26 cellular contexts compared by ENCODE assay signal in the genomic region with DNA sequence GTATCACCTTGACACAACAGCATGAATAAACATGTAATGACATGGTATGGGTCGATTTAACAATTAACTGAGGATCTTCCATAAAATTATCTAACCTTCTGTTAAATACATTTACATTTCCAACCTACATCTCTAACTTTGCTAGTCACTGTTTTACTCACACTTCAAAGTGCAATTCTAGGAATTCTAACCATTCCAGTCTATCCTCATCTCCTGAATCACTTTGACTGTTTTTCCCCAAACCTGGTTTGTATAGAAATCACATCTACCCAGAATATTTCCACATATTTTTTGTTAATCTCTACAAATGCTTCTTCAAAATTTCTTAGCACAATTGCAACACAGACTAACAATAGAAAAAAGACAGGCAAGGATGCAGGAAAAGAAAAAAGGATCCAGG. TPM values are rescaled to one million over a fixed set of nuclear protein-coding genes. Genes with fewer than 3 reads are reported as not detected.
DNase-seq lines count a peak whose midpoint lies in the region; ATAC-seq, FAIRE-seq and TF ChIP-seq lines count a peak whose summit lies in the region.
"Had no signal": no experiment of that assay in that cellular context is flagged by ENCODE, and none has a peak within 500 bp of the region (broad histone marks: within the 10 kb centered on the region; RNA-seq: fewer than 3 reads in every experiment).

No MANE protein-coding gene starts in this region.

- H3K27me3 Mint-ChIP-seq in activated naive CD8-positive, alpha-beta T cell, result no peaks in the 10 kb centered on the region
- H3K27me3 Mint-ChIP-seq in activated naive CD8-positive, alpha-beta T cell treated with anti-CD3 and anti-CD28 coated beads for 36 hours, result no peaks in the 10 kb centered on the region
- no peaks in the 10 kb centered on the region for H3K27me3 Mint-ChIP-seq in progenitor cell of endocrine pancreas
- H3K27me3 Mint-ChIP-seq: activated CD4-positive, alpha-beta T cell treated with anti-CD3 and anti-CD28 coated beads, Interleukin-2, amount 10 ng/mL, durations not matched to agents 7 days and 5 days had no signal

- H3K9me3 ChIP-seq in esophagus squamous epithelium, result no peaks in the 10 kb centered on the region
- H3K9me3 ChIP-seq: psoas muscle, upper lobe of left lung had no signal

- H3K36me3 ChIP-seq in esophagus squamous epithelium, result no peaks in the 10 kb centered on the region
- H3K36me3 ChIP-seq: upper lobe of left lung had no signal

- intact Hi-C loops in esophagus squamous epithelium (cut with DNase I), result no loop called here

- TF ChIP-seq CTCF in esophagus squamous epithelium (IDR thresholded peaks at IDR 0.05) (no peak), progenitor cell of endocrine pancreas (IDR thresholded peaks at IDR 0.05; ENCODE audit: unreplicated experiment) (no peak)

- ATAC-seq in stimulated activated effector memory CD8-positive, alpha-beta T cell treated with anti-CD3 and anti-CD28 coated beads, Interleukin-12 subunit alpha, Interleukin-12 subunit beta, amount 100 ng/mL, for 72 hours, result no peak
- ATAC-seq in HG03108 (IDR thresholded peaks at IDR 0.05; ENCODE audit: unreplicated experiment) (no peak), GM19324 (IDR thresholded peaks at IDR 0.05; ENCODE audit: low FRiP score, unreplicated experiment) (no peak)
- ATAC-seq: psoas muscle had no signal

- H3K36me3 Mint-ChIP-seq in activated naive CD8-positive, alpha-beta T cell, result peaks cover 10% of the 10 kb centered on the region
- peaks cover 10% of the 10 kb centered on the region for H3K36me3 Mint-ChIP-seq in activated naive CD8-positive, alpha-beta T cell treated with anti-CD3 and anti-CD28 coated beads for 36 hours
- peaks cover 35% of the 10 kb centered on the region for H3K36me3 Mint-ChIP-seq in stimulated activated effector memory CD8-positive, alpha-beta T cell treated with anti-CD3 and anti-CD28 coated beads, Interleukin-12 subunit alpha, Interleukin-12 subunit beta, amount 100 ng/mL, for 72 hours
- H3K36me3 Mint-ChIP-seq in progenitor cell of endocrine pancreas (ENCODE audit: insufficient read depth), result peaks cover 7% of the 10 kb centered on the region

- peaks cover 62% of the 10 kb centered on the region for H3K4me1 Mint-ChIP-seq in activated naive CD8-positive, alpha-beta T cell (ENCODE audit: low read depth)
- peaks cover 57% of the 10 kb centered on the region for H3K4me1 Mint-ChIP-seq in activated naive CD8-positive, alpha-beta T cell treated with anti-CD3 and anti-CD28 coated beads for 36 hours
- H3K4me1 Mint-ChIP-seq in stimulated activated effector memory CD8-positive, alpha-beta T cell treated with anti-CD3 and anti-CD28 coated beads, Interleukin-12 subunit alpha, Interleukin-12 subunit beta, amount 100 ng/mL, for 72 hours, result peaks cover 62% of the 10 kb centered on the region
- peaks cover 28% of the 10 kb centered on the region for H3K4me1 Mint-ChIP-seq in progenitor cell of endocrine pancreas (ENCODE audit: low read depth)

- no peak for DNase-seq in activated naive CD8-positive, alpha-beta T cell treated with anti-CD3 and anti-CD28 coated beads for 36 hours
- DNase-seq in RCC 7860 (ENCODE audit: low spot score) (no peak), esophagus squamous epithelium (lab: John Stamatoyannopoulos, UW) (no peak), progenitor cell of endocrine pancreas (ENCODE audit: low spot score, unreplicated experiment) (no peak)
- no peak for DNase-seq in stimulated activated effector memory CD8-positive, alpha-beta T cell treated with anti-CD3 and anti-CD28 coated beads, Interleukin-12 subunit alpha, Interleukin-12 subunit beta, amount 100 ng/mL, for 72 hours (ENCODE audit: low spot score in 2 of 2)
- DNase-seq: 8988T; activated CD4-positive, alpha-beta T cell treated with anti-CD3 and anti-CD28 coated beads, Interleukin-2, amount 10 ng/mL, durations not matched to agents 7 days and 5 days; activated CD8-positive, alpha-beta memory T cell treated with anti-CD3 and anti-CD28 coated beads, Interleukin-2, amount 50 U/mL, for 48 hours; activated effector memory CD4-positive, alpha-beta T cell treated with anti-CD3 and anti-CD28 coated beads, Interleukin-2, amount 50 U/mL, for 16 hours; erythroblast; NCI-H2171; NCI-H526; OCI-M1; psoas muscle; SHP77 treated with DMSO at 0.1 percent for 48 hours; stimulated activated CD4-positive, alpha-beta T cell treated with anti-CD3 and anti-CD28 coated beads, Interleukin-4, amount 100 ng/mL, for 1 hour; T-helper 1 cell; upper lobe of left lung had no signal

- no peak for TF ChIP-seq POLR2A in esophagus squamous epithelium (IDR thresholded peaks at IDR 0.05)

- peak; percentile 4 for FAIRE-seq in RCC 7860 (lab: Jason Lieb, UNC)

- H3K4me3 ChIP-seq in esophagus squamous epithelium, result no peak overlapping the region
- H3K4me3 ChIP-seq: BLaER1 treated with 17β-estradiol and CSF1 and Interleukin-3, amounts not matched to agents 10 nM and 100 nM; psoas muscle; skin epidermis; upper lobe of left lung had no signal

- H3K4me1 ChIP-seq in esophagus squamous epithelium, result peaks cover 10 to 79% (median 31%) of the 10 kb centered on the region in 3 donors

- H3K27ac ChIP-seq in esophagus squamous epithelium, result peak overlapping the region in 3 of 4 donors; percentile 6 to 74 (median 72)
- H3K27ac ChIP-seq: BLaER1 treated with 17β-estradiol and CSF1 and Interleukin-3, amounts not matched to agents 10 nM and 100 nM; psoas muscle; upper lobe of left lung had no signal

- peak overlapping the region; percentile 30 for H3K4me3 Mint-ChIP-seq in activated naive CD8-positive, alpha-beta T cell
- H3K4me3 Mint-ChIP-seq in activated naive CD8-positive, alpha-beta T cell treated with anti-CD3 and anti-CD28 coated beads for 36 hours, result no peak overlapping the region
- H3K4me3 Mint-ChIP-seq in stimulated activated effector memory CD8-positive, alpha-beta T cell treated with anti-CD3 and anti-CD28 coated beads, Interleukin-12 subunit alpha, Interleukin-12 subunit beta, amount 100 ng/mL, for 72 hours, result no peak overlapping the region
- no peak overlapping the region for H3K4me3 Mint-ChIP-seq in progenitor cell of endocrine pancreas (ENCODE audit: low read depth)
- H3K4me3 Mint-ChIP-seq: activated CD4-positive, alpha-beta T cell treated with anti-CD3 and anti-CD28 coated beads, Interleukin-2, amount 10 ng/mL, durations not matched to agents 7 days and 5 days; mesothelial cell of epicardium; neural crest cell had no signal

- peaks cover 3% of the 10 kb centered on the region for H3K9me3 Mint-ChIP-seq in activated naive CD8-positive, alpha-beta T cell (ENCODE audit: low read depth)
- no peaks in the 10 kb centered on the region for H3K9me3 Mint-ChIP-seq in activated naive CD8-positive, alpha-beta T cell treated with anti-CD3 and anti-CD28 coated beads for 36 hours
- no peaks in the 10 kb centered on the region for H3K9me3 Mint-ChIP-seq in stimulated activated effector memory CD8-positive, alpha-beta T cell treated with anti-CD3 and anti-CD28 coated beads, Interleukin-12 subunit alpha, Interleukin-12 subunit beta, amount 100 ng/mL, for 72 hours
- peaks cover 5% of the 10 kb centered on the region for H3K9me3 Mint-ChIP-seq in progenitor cell of endocrine pancreas (ENCODE audit: low read depth)
- H3K9me3 Mint-ChIP-seq: activated CD4-positive, alpha-beta T cell treated with anti-CD3 and anti-CD28 coated beads, Interleukin-2, amount 10 ng/mL, durations not matched to agents 7 days and 5 days; neural crest cell had no signal

- no peak overlapping the region for H3K27ac Mint-ChIP-seq in activated naive CD8-positive, alpha-beta T cell
- no peak overlapping the region for H3K27ac Mint-ChIP-seq in activated naive CD8-positive, alpha-beta T cell treated with anti-CD3 and anti-CD28 coated beads for 36 hours
- peak overlapping the region; percentile 4 for H3K27ac Mint-ChIP-seq in stimulated activated effector memory CD8-positive, alpha-beta T cell treated with anti-CD3 and anti-CD28 coated beads, Interleukin-12 subunit alpha, Interleukin-12 subunit beta, amount 100 ng/mL, for 72 hours
- H3K27ac Mint-ChIP-seq in progenitor cell of endocrine pancreas, result no peak overlapping the region
- H3K27ac Mint-ChIP-seq: activated CD4-positive, alpha-beta T cell treated with anti-CD3 and anti-CD28 coated beads, Interleukin-2, amount 10 ng/mL, durations not matched to agents 7 days and 5 days; brain had no signal

- 24 to 33% methylated on average over 1 of the region's 1 CpG for WGBS in esophagus squamous epithelium, 2 donors

- no peaks in the 10 kb centered on the region for H3K27me3 ChIP-seq in esophagus squamous epithelium
- H3K27me3 ChIP-seq: BLaER1 treated with 17β-estradiol and CSF1 and Interleukin-3, amounts not matched to agents 10 nM and 100 nM; upper lobe of left lung had no signal

RNA-seq across cellular contexts. Expression of gene ABI1, which starts 6.2 kb away (rescaled TPM):
- total RNA-seq in activated naive CD8-positive, alpha-beta T cell treated with anti-CD3 and anti-CD28 coated beads for 36 hours, result 10 to 100 TPM; 31.4 to 31.7 TPM
- total RNA-seq in esophagus squamous epithelium (10 to 100 TPM; 51.4 to 67.1 (median 63.3) TPM), progenitor cell of endocrine pancreas (48.2 and 50.5 TPM in 2 replicates)
